20 cellular contexts compared by ENCODE assay signal in genomic region chr16:49672753-49673152, GRCh38.
DNase-seq lines count a peak whose midpoint lies in the region; ATAC-seq, FAIRE-seq and TF ChIP-seq lines count a peak whose summit lies in the region.
"Had no signal": no experiment of that assay in that cellular context is flagged by ENCODE, and none has a peak within 500 bp of the region (broad histone marks: within the 10 kb centered on the region; RNA-seq: fewer than 3 reads in every experiment).

No MANE protein-coding gene starts in this region.

- no peak for FAIRE-seq in HepG2 (lab: Jason Lieb, UNC)
- FAIRE-seq: A204.1, D721Med, RCC 7860 had no signal

- peaks cover 31% of the 10 kb centered on the region for H3K4me1 Mint-ChIP-seq in type B pancreatic cell (ENCODE audit: unreplicated experiment)
- H3K4me1 Mint-ChIP-seq: B cell, CD14-positive monocyte had no signal

- TF ChIP-seq CTCF in HepG2 (CRISPR knock-in tag; IDR thresholded peaks at IDR 0.05) (no peak), right lobe of liver (IDR thresholded peaks at IDR 0.05) (no peak), astrocyte of the cerebellum (IDR thresholded peaks at IDR 0.05; ENCODE audit: low read depth, low read length, missing control alignments) (peak; percentile 14), type B pancreatic cell (conservative IDR thresholded peaks at IDR 0.05) (peak; percentile 21)

- peak; percentile 33 for ATAC-seq in HepG2
- no peak for ATAC-seq in right lobe of liver
- no peak for ATAC-seq in HG02623 (IDR thresholded peaks at IDR 0.05; ENCODE audit: unreplicated experiment)

- H3K36me3 Mint-ChIP-seq in type B pancreatic cell: peaks cover 6% of the 10 kb centered on the region
- H3K36me3 Mint-ChIP-seq: CD14-positive monocyte had no signal

- TF ChIP-seq RAD21 in HepG2 (CRISPR knock-in tag; IDR thresholded peaks at IDR 0.05): no peak

- H3K9me3 ChIP-seq in HepG2 (ENCODE audit: low read length) (no peaks in the 10 kb centered on the region), right lobe of liver (no peaks in the 10 kb centered on the region)

- H3K79me2 ChIP-seq in HepG2 (ENCODE audit: insufficient read depth, low read length): no peaks in the 10 kb centered on the region

- whole genome bisulfite sequencing in HepG2 (ENCODE audit: low lambda C conversion rate): 51% methylated on average over 10 of the region's 11 CpGs
- 81% methylated on average over 5 of the region's 11 CpGs for WGBS in right lobe of liver (ENCODE audit: insufficient coverage, low coverage, low lambda C conversion rate, missing lambda C conversion rate)

- H3K9me3 Mint-ChIP-seq in type B pancreatic cell: no peaks in the 10 kb centered on the region
- H3K9me3 Mint-ChIP-seq: CD14-positive monocyte had no signal

- H3K4me1 ChIP-seq in HepG2 (ENCODE audit: insufficient read depth, low read length) (no peaks in the 10 kb centered on the region), right lobe of liver (no peaks in the 10 kb centered on the region)

- no peak overlapping the region for H3K4me3 Mint-ChIP-seq in type B pancreatic cell
- H3K4me3 Mint-ChIP-seq: B cell, CD14-positive monocyte had no signal

- H3K4me2 ChIP-seq in HepG2 (ENCODE audit: low read depth, low read length): no peak overlapping the region
- H3K4me2 ChIP-seq: KMS-11 had no signal

- no peak overlapping the region for H3K9ac ChIP-seq in HepG2 (ENCODE audit: insufficient read depth, low read depth, low read length)
- H3K9ac ChIP-seq: KMS-11 had no signal

- TF ChIP-seq POLR2A in HepG2 (IDR thresholded peaks at IDR 0.05; ENCODE audit: insufficient read depth in 1 of 2, low read depth in 2 of 2, low read length in 2 of 2) (no peak), right lobe of liver (IDR thresholded peaks at IDR 0.05) (no peak)

- no peak overlapping the region for H3K27ac ChIP-seq in HepG2 (ENCODE audit: extremely low read length, insufficient read depth, low read length)
- H3K27ac ChIP-seq in right lobe of liver: no peak overlapping the region
- H3K27ac ChIP-seq: KMS-11 had no signal

- DNase-seq in HepG2 (ENCODE audit: low spot score) (no peak), right lobe of liver (no peak), NCI-H526 (lab: John Stamatoyannopoulos, UW) (peak; percentile 38 to 74), astrocyte of the cerebellum (ENCODE audit: low read depth) (no peak), type B pancreatic cell (ENCODE audit: extremely low spot score, unreplicated experiment) (no peak), NCI-H524 (lab: John Stamatoyannopoulos, UW) (no peak), amniotic stem cell (lab: John Stamatoyannopoulos, UW) (no peak)
- DNase-seq: EL, GF-D8, NCI-H1092 treated with DMSO at 0.1 percent for 48 hours, NCI-H187, NCI-H2107, NCI-H774 had no signal

- no peaks in the 10 kb centered on the region for H3K27me3 Mint-ChIP-seq in type B pancreatic cell
- H3K27me3 Mint-ChIP-seq: B cell had no signal

- POLR2A ChIA-PET in HepG2 (lab: Yijun Ruan, JAX): no interaction called here

- no peaks in the 10 kb centered on the region; a peak in 2 of 5 replicates for H3K27me3 ChIP-seq in HepG2 (ENCODE audit: control insufficient read depth in 1 of 2, insufficient read depth in 2 of 2, low read length in 2 of 2)
- no peaks in the 10 kb centered on the region for H3K27me3 ChIP-seq in right lobe of liver

- H3K4me3 ChIP-seq in HepG2 (replicated peaks in 1 of 3; ENCODE audit: insufficient read depth in 1 of 3, low read depth in 2 of 3, low read length in 3 of 3) (no peak overlapping the region), right lobe of liver (no peak overlapping the region), astrocyte of the cerebellum (ENCODE audit: low read depth, low read length) (no peak overlapping the region)

- H3K36me3 ChIP-seq in HepG2 (replicated peaks in 1 of 2; ENCODE audit: control insufficient read depth in 1 of 2, insufficient read depth in 2 of 2, low read length in 2 of 2) (no peaks in the 10 kb centered on the region), right lobe of liver (no peaks in the 10 kb centered on the region)

- no peak overlapping the region for H2AFZ ChIP-seq in HepG2 (ENCODE audit: low read length)

- H4K20me1 ChIP-seq in HepG2 (ENCODE audit: insufficient read depth, low read length): no peaks in the 10 kb centered on the region

- TF ChIP-seq EP300 in HepG2 (IDR thresholded peaks at IDR 0.05; ENCODE audit: low read depth in 2 of 2, low read length in 2 of 2) (no peak), HepG2 (CRISPR knock-in tag; IDR thresholded peaks at IDR 0.05; ENCODE audit: borderline replicate concordance) (no peak)

- intact Hi-C loops in HepG2 (cut with micrococcal nuclease; ENCODE audit: unreplicated experiment) (no loop called here), right lobe of liver (cut with DNase I) (no loop called here)

- no peak overlapping the region for H3K27ac Mint-ChIP-seq in type B pancreatic cell
- H3K27ac Mint-ChIP-seq: B cell, CD14-positive monocyte had no signal

- BruUV-seq in HepG2 (replicated peaks; lab: Mats Ljungman, UMichigan): no TSS peak

- in situ Hi-C loops in HepG2 (cut with HindIII; ENCODE audit: extremely low pct_ligation_motif_present, low pct_unique_long_range_greater_than_20kb): no loop called here
- in situ Hi-C loops in astrocyte of the cerebellum (cut with HindIII; ENCODE audit: low sequenced_read_pairs): no loop called here

- CTCF ChIA-PET in HepG2 (lab: Yijun Ruan, JAX; ENCODE audit: low intra/inter-chr PET ratio, low total read pairs): no interaction called here

TF ChIP-seq in HepG2, 621 proteins besides CTCF, POLR2A, EP300 and RAD21:
- TF ChIP-seq FOXK1 (CRISPR knock-in tag; IDR thresholded peaks at IDR 0.05; ENCODE audit: borderline replicate concordance, low read depth) (no peak), ZBTB8A (CRISPR knock-in tag; IDR thresholded peaks at IDR 0.05; ENCODE audit: borderline replicate concordance, low read depth) (no peak), ATF4 (CRISPR knock-in tag; IDR thresholded peaks at IDR 0.05) (no peak), ZNF660 (CRISPR knock-in tag; IDR thresholded peaks at IDR 0.05; ENCODE audit: borderline replicate concordance, low read depth) (no peak), HNRNPUL1 (IDR thresholded peaks at IDR 0.05; ENCODE audit: low read depth, low read length) (no peak), ZNF772 (CRISPR knock-in tag; IDR thresholded peaks at IDR 0.05) (no peak), IKZF4 (CRISPR knock-in tag; IDR thresholded peaks at IDR 0.05; ENCODE audit: borderline replicate concordance, low read depth, not compliant biosample characterization) (no peak), ZFP36L1 (CRISPR knock-in tag; IDR thresholded peaks at IDR 0.05) (no peak), PATZ1 (CRISPR knock-in tag; IDR thresholded peaks at IDR 0.05) (no peak), BRD4 (CRISPR knock-in tag; IDR thresholded peaks at IDR 0.05) (no peak), ZNF503 (CRISPR knock-in tag; IDR thresholded peaks at IDR 0.05) (no peak), TAF1 (CRISPR knock-in tag; IDR thresholded peaks at IDR 0.05) (no peak), ZNF670 (CRISPR knock-in tag; IDR thresholded peaks at IDR 0.05; ENCODE audit: borderline replicate concordance) (no peak), POLR2AphosphoS2 (IDR thresholded peaks at IDR 0.05; ENCODE audit: low read depth, low read length) (no peak)

Comparison
In these comparisons a context has a peak if more than half of its experiments do, and no peak if none do; other contexts are left out.
1. DNase-seq: peak in NCI-H526 (2 of 2); none in HepG2 (single experiment), right lobe of liver (0 of 3), astrocyte of the cerebellum (single experiment), type B pancreatic cell (single experiment), NCI-H524 (0 of 2) and amniotic stem cell (single experiment).
2. CTCF ChIP-seq: peak in astrocyte of the cerebellum (single experiment) and type B pancreatic cell (single experiment); none in HepG2 (single experiment) and right lobe of liver (0 of 4).